8 cellular contexts compared by ENCODE assay signal in genomic region chr17:35447494-35447893, GRCh38. TPM values are rescaled to one million over a fixed set of nuclear protein-coding genes. Genes with fewer than 3 reads are reported as not detected.
DNase-seq lines count a peak whose midpoint lies in the region; ATAC-seq, FAIRE-seq and TF ChIP-seq lines count a peak whose summit lies in the region.

No MANE protein-coding gene starts in this region.

- H3K79me2 ChIP-seq in Loucy (ENCODE audit: insufficient read depth, low read length) (no peaks in the 10 kb centered on the region), H1 (ENCODE audit: control insufficient read depth in 1 of 2, insufficient read depth in 2 of 2, low read length in 2 of 2) (no peaks in the 10 kb centered on the region)

- H3K27me3 ChIP-seq in CD8-positive, alpha-beta T cell (ENCODE audit: insufficient read depth, low read length): no peaks in the 10 kb centered on the region
- no peaks in the 10 kb centered on the region for H3K27me3 ChIP-seq in Loucy (ENCODE audit: insufficient read depth, low read length, poor library complexity, severe bottlenecking)
- peaks cover 7 to 49% (median 36%) of the 10 kb centered on the region in 4 experiments for H3K27me3 ChIP-seq in H1 (replicated peaks in 1 of 4; ENCODE audit: control insufficient read depth in 3 of 4, extremely low read depth in 1 of 4, insufficient read depth in 3 of 4, low read length in 3 of 4)

- no peak for TF ChIP-seq POLR2A in H1 (IDR thresholded peaks at IDR 0.05; ENCODE audit: control extremely low read depth in 1 of 2, low read depth in 2 of 2, low read length in 2 of 2)

- no peak overlapping the region for H2BK15ac ChIP-seq in H1 (ENCODE audit: low read length)

- no peak for DNase-seq in CD8-positive, alpha-beta T cell
- DNase-seq in H1 (ENCODE audit: low read depth in 1 of 2, low spot score in 2 of 2) (no peak), neural crest cell (ENCODE audit: low read depth, low spot score) (no peak), GOT3 (lab: John Stamatoyannopoulos, UW) (no peak)

- TF ChIP-seq RAD21 in H1 (IDR thresholded peaks at IDR 0.05 in 1 of 2, conservative IDR thresholded peaks at IDR 0.05 in 1 of 2; ENCODE audit: low read depth in 2 of 2, low read length in 2 of 2): no peak

- H3K27ac Mint-ChIP-seq in CD8-positive, alpha-beta T cell: peak overlapping the region; percentile 93
- peak overlapping the region; percentile 94 for H3K27ac Mint-ChIP-seq in neural crest cell (ENCODE audit: unreplicated experiment)

- H3K4me1 ChIP-seq in CD8-positive, alpha-beta T cell (ENCODE audit: insufficient read depth, low read length): peaks cover 16% of the 10 kb centered on the region
- H3K4me1 ChIP-seq in Loucy (ENCODE audit: insufficient read depth, low read length, poor library complexity, severe bottlenecking) (peaks cover 6% of the 10 kb centered on the region), H1 (replicated peaks in 1 of 4; ENCODE audit: control insufficient read depth in 3 of 4, insufficient read depth in 4 of 4, low read length in 3 of 4) (peaks cover 0 to 4% (median 4%) of the 10 kb centered on the region in 4 experiments; a peak in 5 of 7 replicates)

- CTCF ChIA-PET in CD8-positive, alpha-beta T cell (lab: Charles Lee): interaction anchor here (1.1 to 1.7 kb wide), 5 partner anchors 21 to 134 kb away, joined by 4 to 6 read pairs (median 4); no protein-coding TSS in a partner anchor
- CTCF ChIA-PET in H1 (lab: Charles Lee; ENCODE audit: partially characterized antibody): interaction anchor here (0.9 to 1.6 kb wide), 5 partner anchors 9 to 51 kb away, joined by 3 to 6 read pairs (median 3); no protein-coding TSS in a partner anchor

- no peak for FAIRE-seq in H1 (lab: Jason Lieb, UNC)

- no peak overlapping the region for H4K91ac ChIP-seq in H1 (replicated peaks; ENCODE audit: insufficient read length, low read length)

- H3K9me3 ChIP-seq in CD8-positive, alpha-beta T cell (ENCODE audit: low read length): no peaks in the 10 kb centered on the region
- H3K9me3 ChIP-seq in Loucy (ENCODE audit: insufficient read depth, low read depth, low read length) (no peaks in the 10 kb centered on the region), H1 (ENCODE audit: insufficient read depth in 2 of 2, low read depth in 1 of 2, low read length in 1 of 2) (no peaks in the 10 kb centered on the region)

- H3K23me2 ChIP-seq in H1 (ENCODE audit: low read depth, low read length): peaks cover 4% of the 10 kb centered on the region; the same call in 1 of the 2 replicates

- H3K9me3 Mint-ChIP-seq in CD8-positive, alpha-beta T cell: no peaks in the 10 kb centered on the region
- no peaks in the 10 kb centered on the region for H3K9me3 Mint-ChIP-seq in neural crest cell

- H3K27me3 Mint-ChIP-seq in CD8-positive, alpha-beta T cell (ENCODE audit: low read depth): no peaks in the 10 kb centered on the region
- H3K27me3 Mint-ChIP-seq in neural crest cell (ENCODE audit: low read depth): peaks cover 47% of the 10 kb centered on the region

- H2AK5ac ChIP-seq in H1 (ENCODE audit: low read depth, low read length): no peak overlapping the region

- intact Hi-C loops in CD8-positive, alpha-beta T cell (cut with DNase I, micrococcal nuclease): loop anchor here (5.0 kb wide), 4 partner anchors 40 to 135 kb away; partner anchors contain the start of gene SLFN12L (in 1 of the 2)

- no peak for TF ChIP-seq CTCF in CD8-positive, alpha-beta T cell (IDR thresholded peaks at IDR 0.05)
- TF ChIP-seq CTCF in Loucy (conservative IDR thresholded peaks at IDR 0.05; ENCODE audit: low read length): no peak
- TF ChIP-seq CTCF in H1 (IDR thresholded peaks at IDR 0.05; ENCODE audit: control extremely low read depth in 1 of 3, insufficient read depth in 1 of 3, low read depth in 1 of 3, low read length in 3 of 3): no peak
- no peak for TF ChIP-seq CTCF in neural crest cell (conservative IDR thresholded peaks at IDR 0.05)

- H2BK20ac ChIP-seq in H1 (ENCODE audit: low read length): no peak overlapping the region

- no peak overlapping the region for H2BK12ac ChIP-seq in H1 (ENCODE audit: low read depth, low read length)

- 31% methylated on average over 3 of the region's 3 CpGs; no CpG with 5 or more reads in 1 of the 2 experiments for WGBS in H1 (ENCODE audit: extremely low coverage in 1 of 2, insufficient coverage in 1 of 2, insufficient read length in 1 of 2, insufficient replicate concordance in 2 of 2, low coverage in 1 of 2, low lambda C conversion rate in 2 of 2, missing lambda C conversion rate in 1 of 2), 2 experiments

- H3K4me2 ChIP-seq in Loucy (ENCODE audit: low read depth, low read length, poor library complexity, severe bottlenecking) (peak overlapping the region; percentile 51), H1 (ENCODE audit: insufficient read depth in 1 of 2, low read depth in 2 of 2, low read length in 2 of 2) (peak overlapping the region; percentile 71 to 92)

- peaks cover 19% of the 10 kb centered on the region for H3K4me1 Mint-ChIP-seq in CD8-positive, alpha-beta T cell (ENCODE audit: low read depth)
- H3K4me1 Mint-ChIP-seq in neural crest cell: peaks cover 12% of the 10 kb centered on the region

- H3K27ac ChIP-seq in CD8-positive, alpha-beta T cell (ENCODE audit: low read depth, low read length): no peak overlapping the region
- no peak overlapping the region for H3K27ac ChIP-seq in H1 (ENCODE audit: low read depth, low read length)

- no peak overlapping the region for H3K23ac ChIP-seq in H1 (ENCODE audit: insufficient read length)

- no peak overlapping the region for H4K5ac ChIP-seq in H1 (ENCODE audit: insufficient read length, low read depth, low read length)

- no peaks in the 10 kb centered on the region for H3K9me2 ChIP-seq in Loucy (replicated peaks; ENCODE audit: low read depth, low read length)

- H2AFZ ChIP-seq in Loucy (ENCODE audit: low read length) (peak overlapping the region; percentile 30; the same call in 1 of the 2 replicates), H1 (ENCODE audit: low read length) (no peak overlapping the region)

- H3K4me3 Mint-ChIP-seq in CD8-positive, alpha-beta T cell: peak overlapping the region; percentile 87
- H3K4me3 Mint-ChIP-seq in neural crest cell: peak overlapping the region; percentile 79

- H3K36me3 Mint-ChIP-seq in CD8-positive, alpha-beta T cell: peaks cover 5% of the 10 kb centered on the region
- H3K36me3 Mint-ChIP-seq in neural crest cell (ENCODE audit: low read depth): no peaks in the 10 kb centered on the region

- TF ChIP-seq EP300 in H1 (IDR thresholded peaks at IDR 0.05; ENCODE audit: borderline replicate concordance in 1 of 2, low read depth in 2 of 2, low read length in 2 of 2): no peak

- no peak overlapping the region for H3K4ac ChIP-seq in H1 (replicated peaks; ENCODE audit: insufficient read length, low read depth, low read length)

- no peak overlapping the region for H3K18ac ChIP-seq in H1 (ENCODE audit: extremely low read depth, low read length)

- no peaks in the 10 kb centered on the region for H3F3A ChIP-seq in Loucy (ENCODE audit: low read depth)

- no peak overlapping the region for H3K14ac ChIP-seq in H1 (ENCODE audit: insufficient read length)

- ATAC-seq in CD8-positive, alpha-beta T cell: no peak
- ATAC-seq in HG03039 (IDR thresholded peaks at IDR 0.05; ENCODE audit: unreplicated experiment): no peak
- no peak for ATAC-seq in GM19351 (IDR thresholded peaks at IDR 0.05; ENCODE audit: unreplicated experiment)
- ATAC-seq in GM19324 (IDR thresholded peaks at IDR 0.05; ENCODE audit: low FRiP score, unreplicated experiment): no peak

- no peaks in the 10 kb centered on the region for H4K20me1 ChIP-seq in Loucy (ENCODE audit: insufficient read depth, low read length, poor library complexity, severe bottlenecking)
- peaks cover 0 to 3% of the 10 kb centered on the region in 2 experiments for H4K20me1 ChIP-seq in H1 (replicated peaks in 1 of 2; ENCODE audit: control insufficient read depth in 1 of 2, insufficient read depth in 2 of 2, low read length in 2 of 2)

- H3K36me3 ChIP-seq in CD8-positive, alpha-beta T cell (ENCODE audit: insufficient read depth, low read length): no peaks in the 10 kb centered on the region
- H3K36me3 ChIP-seq in Loucy (ENCODE audit: insufficient read depth, low read length) (no peaks in the 10 kb centered on the region), H1 (ENCODE audit: control insufficient read depth in 2 of 4, insufficient read depth in 4 of 4, low read length in 3 of 4) (peaks cover 0 to 6% (median 2%) of the 10 kb centered on the region in 4 experiments; a peak in 3 of 8 replicates)

- no peaks in the 10 kb centered on the region for H3K79me1 ChIP-seq in H1 (ENCODE audit: low read depth, low read length)

- H3K56ac ChIP-seq in H1 (replicated peaks; ENCODE audit: insufficient read length, low read depth, low read length): no peak overlapping the region

- H2BK5ac ChIP-seq in H1 (ENCODE audit: low read depth, low read length): no peak overlapping the region

- H4K8ac ChIP-seq in H1 (ENCODE audit: extremely low read depth, insufficient read depth, low read length): no peak overlapping the region

- POLR2A ChIA-PET in CD8-positive, alpha-beta T cell (lab: Charles Lee): interaction anchor here (1.0 to 3.1 kb wide), 4 partner anchors 13 to 86 kb away, joined by 3 to 19 read pairs (median 10); no protein-coding TSS in a partner anchor
- POLR2A ChIA-PET in H1 (lab: Charles Lee; ENCODE audit: partially characterized antibody): interaction anchor here (1.0 to 3.5 kb wide), 5 partner anchors 9 to 101 kb away, joined by 3 to 38 read pairs (median 5); partner anchors contain the start of gene SLFN12

- H3K9ac ChIP-seq in Loucy (ENCODE audit: low read depth, low read length, poor library complexity, severe bottlenecking): peak overlapping the region; percentile 33
- peak overlapping the region in 1 of 4 experiments; percentile 58; a peak in 2 of 7 replicates for H3K9ac ChIP-seq in H1 (replicated peaks in 1 of 4; ENCODE audit: extremely low read depth in 1 of 4, low read depth in 3 of 4, low read length in 3 of 4)

- H3K4me3 ChIP-seq in CD8-positive, alpha-beta T cell (ENCODE audit: low read depth, low read length): no peak overlapping the region
- H3K4me3 ChIP-seq in Loucy (ENCODE audit: low read length, poor library complexity, severe bottlenecking) (peak overlapping the region; percentile 68), H1 (ENCODE audit: extremely low read depth in 1 of 4, insufficient read depth in 2 of 4, low read depth in 3 of 4, low read length in 4 of 4) (peak overlapping the region; percentile 42 to 64 (median 52); a peak in 6 of 8 replicates)

- H2BK120ac ChIP-seq in H1 (replicated peaks; ENCODE audit: low read depth, low read length): no peak overlapping the region

RNA-seq across cellular contexts. Expression of gene SLFN13, which starts 1.1 kb away (rescaled TPM):
- total RNA-seq in CD8-positive, alpha-beta T cell: 10 to 100 TPM; 16.1 to 17.3 TPM
- 27.5 and 28.1 TPM in 2 replicates for total RNA-seq in H1 (2021; fragmentation: NEBNext Ultra II Directional; extraction: Animal tissue kit (Norgen Biotek cat#: 25700))
- polyA plus RNA-seq in H1 (2011; rRNA removed): 9.0 and 15.7 TPM in 2 replicates
- polyA plus RNA-seq in H1 (2011; cell fraction: cytosol; rRNA removed): 19.3 TPM
- 13.6 TPM for polyA plus RNA-seq in H1 (2011; cell fraction: nucleus; rRNA removed)
- polyA plus RNA-seq in H1 (2012, experiment 1 of 2): 14.5 to 22.7 TPM (median 20.6 TPM) in 4 replicates
- polyA plus RNA-seq in H1 (2012, experiment 2 of 2): 2.3 TPM
- 9.2 TPM for polyA plus RNA-seq in H1 (2013, experiment 1 of 2)
- 7.3 TPM for polyA plus RNA-seq in H1 (2013, experiment 2 of 2)
- polyA minus RNA-seq in H1 (2011; rRNA and poly(A)+ RNA removed): 29.7 and 44.5 TPM in 2 replicates
- polyA minus RNA-seq in H1 (2011; cell fraction: cytosol; rRNA and poly(A)+ RNA removed): 10.2 TPM
- 14.9 TPM for polyA minus RNA-seq in H1 (2011; cell fraction: nucleus; rRNA and poly(A)+ RNA removed)
- 9.3 and 10.0 TPM in 2 replicates for total RNA-seq in neural crest cell

RNA-seq across cellular contexts. Expression of gene SLFN12, which starts 15.2 kb away (rescaled TPM):
- 1 to 10 TPM; 2.4 TPM for total RNA-seq in CD8-positive, alpha-beta T cell
- 9.4 and 10.7 TPM in 2 replicates for total RNA-seq in H1 (2021; fragmentation: NEBNext Ultra II Directional; extraction: Animal tissue kit (Norgen Biotek cat#: 25700))
- polyA plus RNA-seq in H1 (2011; rRNA removed): 1.3 and 1.6 TPM in 2 replicates
- polyA plus RNA-seq in H1 (2011; cell fraction: cytosol; rRNA removed): 2.8 TPM
- polyA plus RNA-seq in H1 (2011; cell fraction: nucleus; rRNA removed): 2.5 TPM
- 2.9 to 5.6 TPM (median 4.0 TPM) in 4 replicates for polyA plus RNA-seq in H1 (2012, experiment 1 of 2)
- polyA plus RNA-seq in H1 (2012, experiment 2 of 2): 0.41 TPM
- 4.9 TPM for polyA plus RNA-seq in H1 (2013, experiment 1 of 2)
- 4.9 TPM for polyA plus RNA-seq in H1 (2013, experiment 2 of 2)
- polyA minus RNA-seq in H1 (2011; rRNA and poly(A)+ RNA removed): 4.9 and 7.3 TPM in 2 replicates
- polyA minus RNA-seq in H1 (2011; cell fraction: cytosol; rRNA and poly(A)+ RNA removed): 1.8 TPM
- 11.1 TPM for polyA minus RNA-seq in H1 (2011; cell fraction: nucleus; rRNA and poly(A)+ RNA removed)
- total RNA-seq in neural crest cell: 15.1 and 17.5 TPM in 2 replicates
